2 cellular contexts compared by ENCODE assay signal in genomic region chr11:73312036-73312435, GRCh38.
TF ChIP-seq lines count a peak whose summit lies in the region.

No MANE protein-coding gene starts in this region.

TF ChIP-seq in SK-N-SH, 30 proteins besides CTCF, POLR2A, EP300 and RAD21:
- TF ChIP-seq IRF3 (IDR thresholded peaks at IDR 0.05; ENCODE audit: low read depth, low read length) (no peak), EZH2phosphoT487 (IDR thresholded peaks at IDR 0.05; ENCODE audit: borderline replicate concordance, low read depth) (no peak), ELF1 (IDR thresholded peaks at IDR 0.05) (no peak), USF2 (IDR thresholded peaks at IDR 0.05; ENCODE audit: borderline replicate concordance, low read depth, low read length) (no peak), FOSL2 (IDR thresholded peaks at IDR 0.05; ENCODE audit: borderline replicate concordance, low read depth) (no peak), FOXJ3 (CRISPR knock-in tag; IDR thresholded peaks at IDR 0.05) (no peak), POLR2AphosphoS5 (IDR thresholded peaks at IDR 0.05; ENCODE audit: low read depth, low read length) (no peak), YY1 (IDR thresholded peaks at IDR 0.05; ENCODE audit: low read depth) (no peak), RXRA (IDR thresholded peaks at IDR 0.05; ENCODE audit: borderline replicate concordance, low read depth) (no peak), MXI1 (IDR thresholded peaks at IDR 0.05; ENCODE audit: low read depth, low read length) (no peak), SMC3 (IDR thresholded peaks at IDR 0.05; ENCODE audit: low read depth, low read length) (no peak), GATA2 (CRISPR knock-in tag; IDR thresholded peaks at IDR 0.05) (no peak), GABPA (IDR thresholded peaks at IDR 0.05; ENCODE audit: low read depth) (no peak), PBX3 (IDR thresholded peaks at IDR 0.05) (no peak), REST (IDR thresholded peaks at IDR 0.05; ENCODE audit: low read depth, low read length) (no peak), TAF1 (IDR thresholded peaks at IDR 0.05; ENCODE audit: borderline replicate concordance, low read depth, low read length) (no peak), USF1 (IDR thresholded peaks at IDR 0.05; ENCODE audit: borderline replicate concordance, low read depth) (no peak)
TF ChIP-seq in SK-N-SH: peak in this region for 0.

TF ChIP-seq in SK-N-SH treated with all-trans-retinoic acid at 6 μM for 48 hours, 23 proteins besides CTCF, POLR2A, EP300 and RAD21:
- TF ChIP-seq SNAI2 (CRISPR knock-in tag; IDR thresholded peaks at IDR 0.05) = no peak
- no peak for TF ChIP-seq ISL1 (CRISPR knock-in tag; IDR thresholded peaks at IDR 0.05)
- TF ChIP-seq ZFP3 (CRISPR knock-in tag; IDR thresholded peaks at IDR 0.05) = no peak
- no peak for TF ChIP-seq TCF4 (CRISPR knock-in tag; IDR thresholded peaks at IDR 0.05; ENCODE audit: borderline replicate concordance)
- no peak for TF ChIP-seq OSR1 (CRISPR knock-in tag; IDR thresholded peaks at IDR 0.05)
